ENCODE assay signal across 17 cellular contexts in genomic region chr19:12350890-12351197, GRCh38. TPM values are rescaled to one million over a fixed set of nuclear protein-coding genes. Genes with fewer than 3 reads are reported as not detected.
DNase-seq lines count a peak whose midpoint lies in the region; ATAC-seq, FAIRE-seq and TF ChIP-seq lines count a peak whose summit lies in the region.
"Had no signal": no experiment of that assay in that cellular context is flagged by ENCODE, and none has a peak within 500 bp of the region (broad histone marks: within the 10 kb centered on the region; RNA-seq: fewer than 3 reads in every experiment).

No MANE protein-coding gene starts in this region.

- no peak overlapping the region for H2AK5ac ChIP-seq in mesendoderm (ENCODE audit: low read length)

- no peak for TF ChIP-seq RAD21 in K562 (CRISPR knock-in tag; conservative IDR thresholded peaks at IDR 0.05 in 1 of 2, IDR thresholded peaks at IDR 0.05 in 1 of 2)

- intact Hi-C loops in K562 (cut with micrococcal nuclease) (no loop called here), psoas muscle (cut with DNase I) (no loop called here)

- H2BK120ac ChIP-seq in mesendoderm (ENCODE audit: low read depth, low read length), result no peak overlapping the region

- no peaks in the 10 kb centered on the region for H3K79me1 ChIP-seq in mesendoderm (ENCODE audit: low read length)

- no peak overlapping the region for H4K8ac ChIP-seq in mesendoderm (ENCODE audit: low read depth, low read length)

- in situ Hi-C loops in GM23248 (cut with MboI) (no loop called here), K562 (cut with MboI) (no loop called here)

- H3K27ac ChIP-seq in GM23248, result no peak overlapping the region
- no peak overlapping the region for H3K27ac ChIP-seq in HEK293 (ENCODE audit: extremely low read depth, low read depth, low read length)
- H3K27ac ChIP-seq in K562 (ENCODE audit: extremely low read depth, low read depth, low read length), result no peak overlapping the region
- H3K27ac ChIP-seq in mesendoderm (ENCODE audit: low read depth, low read length), result no peak overlapping the region
- no peak overlapping the region for H3K27ac ChIP-seq in psoas muscle
- H3K27ac ChIP-seq in gastroesophageal sphincter, result no peak overlapping the region
- H3K27ac ChIP-seq: C4-2B had no signal

- no peak for TF ChIP-seq CTCF in HEK293 (tag by site-specific recombination; IDR thresholded peaks at IDR 0.05)
- TF ChIP-seq CTCF in K562 (IDR thresholded peaks at IDR 0.05 in 2 of 3, conservative IDR thresholded peaks at IDR 0.05 in 1 of 3; ENCODE audit: insufficient read depth in 2 of 3, low read depth in 1 of 3, low read length in 3 of 3), result no peak
- no peak for TF ChIP-seq CTCF in psoas muscle (IDR thresholded peaks at IDR 0.05)
- no peak for TF ChIP-seq CTCF in gastroesophageal sphincter (IDR thresholded peaks at IDR 0.05)

- H3K27me3 ChIP-seq in GM23248 (replicated peaks; ENCODE audit: insufficient read depth) (no peaks in the 10 kb centered on the region), K562 (ENCODE audit: control insufficient read depth in 2 of 2, insufficient read depth in 2 of 2, low read length in 2 of 2) (no peaks in the 10 kb centered on the region), mesendoderm (ENCODE audit: insufficient read depth, low read length, poor library complexity) (no peaks in the 10 kb centered on the region), psoas muscle (ENCODE audit: insufficient read depth in 3 of 3, low read length in 2 of 3) (no peaks in the 10 kb centered on the region), gastroesophageal sphincter (no peaks in the 10 kb centered on the region)
- H3K27me3 ChIP-seq: BE2C had no signal

- H3K9me3 ChIP-seq in GM23248 (ENCODE audit: low read depth) (peaks cover 16% of the 10 kb centered on the region), HEK293 (ENCODE audit: control insufficient read depth, insufficient read depth, low read depth, low read length) (no peaks in the 10 kb centered on the region), K562 (replicated peaks; ENCODE audit: control insufficient read depth, insufficient read depth, low read depth, low read length) (peaks cover 30% of the 10 kb centered on the region), psoas muscle (peaks cover 64% of the 10 kb centered on the region), gastroesophageal sphincter (peaks cover 0 to 75% (median 0%) of the 10 kb centered on the region in 3 donors)

- POLR2A ChIA-PET in HEK293 (lab: Yijun Ruan, JAX) (no interaction called here), K562 (lab: Yijun Ruan, JAX) (no interaction called here)

- H4K5ac ChIP-seq in mesendoderm (ENCODE audit: low read length), result no peak overlapping the region

- no peak for TF ChIP-seq POLR2A in K562 (conservative IDR thresholded peaks at IDR 0.05)
- TF ChIP-seq POLR2A in gastroesophageal sphincter (IDR thresholded peaks at IDR 0.05), result no peak

- H3K9ac ChIP-seq in GM23248 (no peak overlapping the region), K562 (ENCODE audit: insufficient read depth in 1 of 2, low read depth in 2 of 2, low read length in 2 of 2) (no peak overlapping the region), mesendoderm (ENCODE audit: low read length) (no peak overlapping the region)

- no peak overlapping the region for H3K4me3 ChIP-seq in GM23248
- H3K4me3 ChIP-seq in HEK293 (ENCODE audit: low read depth, low read length), result no peak overlapping the region
- H3K4me3 ChIP-seq in K562, result no peak overlapping the region
- H3K4me3 ChIP-seq in mesendoderm (ENCODE audit: low read length), result peak overlapping the region; percentile 0
- no peak overlapping the region for H3K4me3 ChIP-seq in psoas muscle
- H3K4me3 ChIP-seq in gastroesophageal sphincter, result no peak overlapping the region

- no peaks in the 10 kb centered on the region for H3K79me2 ChIP-seq in GM23248 (ENCODE audit: insufficient read depth)
- no peaks in the 10 kb centered on the region; the same call in 2 of the 3 replicates for H3K79me2 ChIP-seq in K562 (ENCODE audit: control insufficient read depth, insufficient read depth, low read length)
- no peaks in the 10 kb centered on the region for H3K79me2 ChIP-seq in mesendoderm (ENCODE audit: control insufficient read depth, insufficient read depth, low read length)

- H3K18ac ChIP-seq in mesendoderm (ENCODE audit: low read length), result no peak overlapping the region

- ATAC-seq in K562 (no peak), psoas muscle (no peak), gastroesophageal sphincter (no peak), HG02938 (IDR thresholded peaks at IDR 0.05; ENCODE audit: unreplicated experiment) (no peak)

- no peak overlapping the region for H3K56ac ChIP-seq in mesendoderm (ENCODE audit: low read length)

- H3K4me1 ChIP-seq in GM23248 (ENCODE audit: insufficient read depth), result no peaks in the 10 kb centered on the region
- no peaks in the 10 kb centered on the region for H3K4me1 ChIP-seq in HEK293 (ENCODE audit: control insufficient read depth, insufficient read depth, low read length)
- no peaks in the 10 kb centered on the region for H3K4me1 ChIP-seq in K562 (replicated peaks in 1 of 2; ENCODE audit: control insufficient read depth in 2 of 2, insufficient read depth in 2 of 2, low read length in 2 of 2)
- H3K4me1 ChIP-seq in mesendoderm (ENCODE audit: control insufficient read depth, low read depth, low read length), result no peaks in the 10 kb centered on the region
- no peaks in the 10 kb centered on the region for H3K4me1 ChIP-seq in psoas muscle
- H3K4me1 ChIP-seq in gastroesophageal sphincter, result no peaks in the 10 kb centered on the region
- H3K4me1 ChIP-seq: BE2C had no signal

- H3K9me1 ChIP-seq in K562 (ENCODE audit: control insufficient read depth, insufficient read depth, low read length), result no peaks in the 10 kb centered on the region

- H3F3A ChIP-seq in GM23248 (ENCODE audit: insufficient read depth), result peaks cover 15% of the 10 kb centered on the region; the same call in 1 of the 2 replicates

- CTCF ChIA-PET in HEK293 (lab: Yijun Ruan, JAX) (no interaction called here), K562 (lab: Yijun Ruan, JAX; ENCODE audit: low intra/inter-chr PET ratio) (no interaction called here)

- H2BK5ac ChIP-seq in mesendoderm (ENCODE audit: low read length), result no peak overlapping the region

- 88 to 89% methylated on average over 5 of the region's 5 CpGs for WGBS in GM23248 (ENCODE audit: low coverage in 1 of 2, low lambda C conversion rate in 2 of 2, missing lambda C conversion rate in 2 of 2), 2 experiments
- WGBS in K562 (ENCODE audit: insufficient coverage, low coverage, missing lambda C conversion rate), result 51% methylated on average over 5 of the region's 5 CpGs
- no CpG with 5 or more reads among the region's 5 CpGs for WGBS in mesendoderm (ENCODE audit: extremely low coverage, insufficient coverage, low lambda C conversion rate)
- WGBS in psoas muscle, 3 donors, result 95 to 96% (median 96%) methylated on average over 5 of the region's 5 CpGs
- 93 to 100% methylated on average over 3 to 5 of the region's 5 CpGs for WGBS in gastroesophageal sphincter (ENCODE audit: low coverage in 1 of 2), 2 donors

- H3K9me2 ChIP-seq in GM23248 (ENCODE audit: insufficient read depth), result no peaks in the 10 kb centered on the region

- H3K23ac ChIP-seq in mesendoderm (ENCODE audit: low read length), result no peak overlapping the region

- DNase-seq in GM23248 (peak; percentile 39), K562 (ENCODE audit: extremely low read depth in 1 of 4, low spot score in 3 of 4) (no peak), mesendoderm (no peak), psoas muscle (no peak)
- DNase-seq: BE2C; CD4-positive, alpha-beta memory T cell; DND-41; GDM1; HCEC 1CT; KBM-7 had no signal

- BruUV-seq in K562 (replicated peaks; lab: Mats Ljungman, UMichigan), result no TSS peak

- FAIRE-seq in K562 (lab: Jason Lieb, UNC), result no peak
- FAIRE-seq: A204.1, GM12892 had no signal

- no peak for TF ChIP-seq EP300 in K562 (IDR thresholded peaks at IDR 0.05; ENCODE audit: low read length)
- no peak for TF ChIP-seq EP300 in gastroesophageal sphincter (IDR thresholded peaks at IDR 0.05)

- H4K20me1 ChIP-seq in GM23248 (ENCODE audit: insufficient read depth) (no peaks in the 10 kb centered on the region), K562 (replicated peaks; ENCODE audit: control insufficient read depth, insufficient read depth, low read length) (no peaks in the 10 kb centered on the region)

- no peak overlapping the region for H2BK15ac ChIP-seq in mesendoderm (replicated peaks; ENCODE audit: low read depth)

- no peak overlapping the region for H3K4ac ChIP-seq in mesendoderm (ENCODE audit: low read depth, low read length)

- H3K36me3 ChIP-seq in GM23248 (ENCODE audit: low read depth) (peaks cover 45% of the 10 kb centered on the region), HEK293 (ENCODE audit: control insufficient read depth in 2 of 2, insufficient read depth in 1 of 2, low read length in 2 of 2) (peaks cover 0 to 15% of the 10 kb centered on the region in 2 experiments; a peak in 1 of 3 replicates), K562 (ENCODE audit: control insufficient read depth, insufficient read depth, low read length) (peaks cover 21% of the 10 kb centered on the region), mesendoderm (ENCODE audit: control insufficient read depth, insufficient read depth, low read length) (peaks cover 2% of the 10 kb centered on the region), psoas muscle (ENCODE audit: insufficient read depth in 1 of 2, low read depth in 1 of 2) (peaks cover 17 to 30% of the 10 kb centered on the region in 2 donors), gastroesophageal sphincter (peaks cover 6 to 36% of the 10 kb centered on the region in 2 donors)
- H3K36me3 ChIP-seq: BE2C had no signal

- H2AFZ ChIP-seq in GM23248 (no peak overlapping the region), K562 (ENCODE audit: low read depth, low read length) (no peak overlapping the region)

- H3K4me2 ChIP-seq in GM23248 (ENCODE audit: unreplicated experiment), result no peak overlapping the region
- H3K4me2 ChIP-seq in K562 (ENCODE audit: insufficient read depth, low read length), result no peak overlapping the region
- no peak overlapping the region for H3K4me2 ChIP-seq in mesendoderm (ENCODE audit: low read length)

RNA-seq across cellular contexts. Expression of gene ZNF442, which starts 14.6 kb away (rescaled TPM):
- total RNA-seq in GM23248 (2014; rRNA removed; shearing (Covaris generic)), result 2.1 and 3.6 TPM in 2 replicates
- 0.71 and 1.3 TPM in 2 replicates for polyA plus RNA-seq in GM23248 (2016; fragmentation: Nextera tagmentation; extraction: Ambion mirVana)
- 5.8 and 20.6 TPM in 2 replicates for total RNA-seq in K562 (2011; cell fraction: chromatin; rRNA removed; ENCODE audit: low replicate concordance)
- 5.2 and 6.2 TPM in 2 replicates for total RNA-seq in K562 (2011; cell fraction: nucleolus; rRNA removed)
- total RNA-seq in K562 (2011; cell fraction: nucleoplasm; rRNA removed), result 5.9 and 6.8 TPM in 2 replicates
- 3.9 and 5.2 TPM in 2 replicates for total RNA-seq in K562 (2014; rRNA removed)
- 7.0 and 7.1 TPM in 2 replicates for total RNA-seq in K562 (2014; rRNA removed; fragmentation: Illumina TruSeq; extraction: Trizol)
- 4.9 and 5.5 TPM in 2 replicates for total RNA-seq in K562 (2015; rRNA removed; fragmentation: Illumina TruSeq; extraction: Trizol)
- total RNA-seq in K562 (2021), result 3.4 and 4.1 TPM in 2 replicates
- 4.7 and 5.2 TPM in 2 replicates for polyA plus RNA-seq in K562 (2011; rRNA removed)
- polyA plus RNA-seq in K562 (2011; cell fraction: cytosol; rRNA removed), result 0.39 and 1.4 TPM in 2 replicates
- 2.8 and 3.0 TPM in 2 replicates for polyA plus RNA-seq in K562 (2011; cell fraction: nucleus; rRNA removed)
- polyA plus RNA-seq in K562 (2012), result 1.8 and 3.4 TPM in 2 replicates
- 2.5 TPM in 2 replicates for polyA plus RNA-seq in K562 (2014; fragmentation: Illumina TruSeq; extraction: Trizol)
- polyA plus RNA-seq in K562 (2014; fragmentation: Nextera tagmentation; extraction: Ambion mirVana), result 1 to 10 TPM; 3.1 to 5.5 TPM
- polyA plus RNA-seq in K562 (2014; rRNA removed), result 1.7 and 2.6 TPM in 2 replicates
- 10.8 and 16.2 TPM in 2 replicates for polyA minus RNA-seq in K562 (2011; rRNA and poly(A)+ RNA removed)
- polyA minus RNA-seq in K562 (2011; cell fraction: cytosol; rRNA and poly(A)+ RNA removed), result 1.8 and 4.4 TPM in 2 replicates
- polyA minus RNA-seq in K562 (2011; cell fraction: nucleus; rRNA and poly(A)+ RNA removed), result 1.2 and 3.6 TPM in 2 replicates
- 0.46 TPM for polyA plus RNA-seq in mesendoderm (2013, experiment 1 of 2)
- polyA plus RNA-seq in mesendoderm (2013, experiment 2 of 2), result 0.43 TPM
- total RNA-seq in psoas muscle, result 1 to 10 TPM in 3 of 4 donors, under 1 TPM in 1; 0.66 to 2.2 (median 1.3) TPM
- polyA plus RNA-seq in psoas muscle, result under 1 TPM; 0.13 to 0.56 (median 0.27) TPM
- total RNA-seq in gastroesophageal sphincter, result 1 to 10 TPM; 2.3 to 6.7 (median 4.8) TPM

RNA-seq across cellular contexts. Expression of gene ZNF563, which starts 17.4 kb away (rescaled TPM):
- 1.8 and 16.4 TPM in 2 replicates for total RNA-seq in GM23248 (2014; rRNA removed; shearing (Covaris generic))
- polyA plus RNA-seq in GM23248 (2016; fragmentation: Nextera tagmentation; extraction: Ambion mirVana) (2.6 and 2.8 TPM in 2 replicates), K562 (2011; rRNA removed) (0.57 and 0.67 TPM in 2 replicates), K562 (2014; fragmentation: Illumina TruSeq; extraction: Trizol) (1.1 and 1.3 TPM in 2 replicates), K562 (2014; fragmentation: Nextera tagmentation; extraction: Ambion mirVana) (under 1 TPM; 0.37 to 0.74 TPM), K562 (2014; rRNA removed) (1.00 and 2.9 TPM in 2 replicates), psoas muscle (1 to 10 TPM in 2 of 3 donors, under 1 TPM in 1; 0.90 to 7.6 (median 1.2) TPM)
- total RNA-seq in K562 (2011; cell fraction: chromatin; rRNA removed; ENCODE audit: low replicate concordance), result 1.1 and 1.6 TPM in 2 replicates
- total RNA-seq in K562 (2011; cell fraction: nucleolus; rRNA removed), result 0.50 and 0.92 TPM in 2 replicates
- total RNA-seq in K562 (2011; cell fraction: nucleoplasm; rRNA removed), result 0.31 and 0.66 TPM in 2 replicates
- total RNA-seq in K562 (2014; rRNA removed) (0.73 and 0.98 TPM in 2 replicates), K562 (2014; rRNA removed; fragmentation: Illumina TruSeq; extraction: Trizol) (1.2 and 1.3 TPM in 2 replicates), K562 (2015; rRNA removed; fragmentation: Illumina TruSeq; extraction: Trizol) (1.6 and 1.7 TPM in 2 replicates), K562 (2021) (0.69 and 1.5 TPM in 2 replicates), psoas muscle (1 to 10 TPM in 3 of 4 donors, under 1 TPM in 1; 0.84 to 2.5 (median 1.7) TPM), gastroesophageal sphincter (1 to 10 TPM; 1.6 to 7.6 (median 5.5) TPM)
- polyA plus RNA-seq in K562 (2011; cell fraction: cytosol; rRNA removed), result 0.15 and 0.34 TPM in 2 replicates
- 0.23 and 0.34 TPM in 2 replicates for polyA plus RNA-seq in K562 (2011; cell fraction: nucleus; rRNA removed)
- polyA plus RNA-seq in K562 (2012), result 1.3 TPM in 2 replicates
- 1.0 and 1.3 TPM in 2 replicates for polyA minus RNA-seq in K562 (2011; rRNA and poly(A)+ RNA removed)
- not detected in 2 replicates for polyA minus RNA-seq in K562 (2011; cell fraction: cytosol; rRNA and poly(A)+ RNA removed)
- polyA minus RNA-seq in K562 (2011; cell fraction: nucleus; rRNA and poly(A)+ RNA removed), result 0.54 and 1.3 TPM in 2 replicates
- polyA plus RNA-seq in mesendoderm (2013, experiment 1 of 2), result 1.0 TPM
- polyA plus RNA-seq in mesendoderm (2013, experiment 2 of 2), result 0.91 TPM
- total RNA-seq: HT1080 had no signal

RNA-seq across cellular contexts. Expression of gene ZNF799, which starts 50.2 kb away (rescaled TPM):
- total RNA-seq in GM23248 (2014; rRNA removed; shearing (Covaris generic)), result 1.8 and 2.5 TPM in 2 replicates
- polyA plus RNA-seq in GM23248 (2016; fragmentation: Nextera tagmentation; extraction: Ambion mirVana) (1.8 and 2.2 TPM in 2 replicates), K562 (2011; rRNA removed) (3.4 and 4.5 TPM in 2 replicates), K562 (2014; fragmentation: Illumina TruSeq; extraction: Trizol) (2.7 and 3.1 TPM in 2 replicates), K562 (2014; fragmentation: Nextera tagmentation; extraction: Ambion mirVana) (1 to 10 TPM in 1 of 2 experiments, under 1 TPM in 1; 0.63 to 2.2 TPM), K562 (2014; rRNA removed) (1.6 and 2.1 TPM in 2 replicates), psoas muscle (1 to 10 TPM; 1.7 to 3.4 (median 2.3) TPM)
- total RNA-seq in K562 (2011; cell fraction: chromatin; rRNA removed; ENCODE audit: low replicate concordance), result 5.8 and 13.9 TPM in 2 replicates
- total RNA-seq in K562 (2011; cell fraction: nucleolus; rRNA removed), result 4.0 and 5.3 TPM in 2 replicates
- 7.4 and 10.2 TPM in 2 replicates for total RNA-seq in K562 (2011; cell fraction: nucleoplasm; rRNA removed)
- total RNA-seq in K562 (2014; rRNA removed) (2.7 and 3.2 TPM in 2 replicates), K562 (2014; rRNA removed; fragmentation: Illumina TruSeq; extraction: Trizol) (4.6 TPM in 2 replicates), K562 (2015; rRNA removed; fragmentation: Illumina TruSeq; extraction: Trizol) (4.5 and 5.5 TPM in 2 replicates), K562 (2021) (2.9 and 3.6 TPM in 2 replicates), psoas muscle (1 to 10 TPM; 1.9 TPM), gastroesophageal sphincter (1 to 10 TPM; 3.9 to 7.8 (median 4.7) TPM)
- 0.63 and 1.3 TPM in 2 replicates for polyA plus RNA-seq in K562 (2011; cell fraction: cytosol; rRNA removed)
- 2.8 and 3.9 TPM in 2 replicates for polyA plus RNA-seq in K562 (2011; cell fraction: nucleus; rRNA removed)
- 2.2 and 3.1 TPM in 2 replicates for polyA plus RNA-seq in K562 (2012)
- polyA minus RNA-seq in K562 (2011; rRNA and poly(A)+ RNA removed), result 6.7 and 7.9 TPM in 2 replicates
- 1.3 and 2.5 TPM in 2 replicates for polyA minus RNA-seq in K562 (2011; cell fraction: cytosol; rRNA and poly(A)+ RNA removed)
- 3.4 and 6.8 TPM in 2 replicates for polyA minus RNA-seq in K562 (2011; cell fraction: nucleus; rRNA and poly(A)+ RNA removed)
- 1.4 TPM for polyA plus RNA-seq in mesendoderm (2013, experiment 1 of 2)
- 1.3 TPM for polyA plus RNA-seq in mesendoderm (2013, experiment 2 of 2)

RNA-seq across cellular contexts. Expression of gene ZNF44, which starts 56.2 kb away (rescaled TPM):
- 5.5 and 6.1 TPM in 2 replicates for total RNA-seq in GM23248 (2014; rRNA removed; shearing (Covaris generic))
- polyA plus RNA-seq in GM23248 (2016; fragmentation: Nextera tagmentation; extraction: Ambion mirVana), result 6.4 and 7.2 TPM in 2 replicates
- 5.5 and 19.4 TPM in 2 replicates for total RNA-seq in K562 (2011; cell fraction: chromatin; rRNA removed; ENCODE audit: low replicate concordance)
- total RNA-seq in K562 (2011; cell fraction: nucleolus; rRNA removed), result 3.3 and 4.5 TPM in 2 replicates
- total RNA-seq in K562 (2011; cell fraction: nucleoplasm; rRNA removed), result 7.4 and 7.6 TPM in 2 replicates
- 2.6 and 3.2 TPM in 2 replicates for total RNA-seq in K562 (2014; rRNA removed)
- 8.3 TPM in 2 replicates for total RNA-seq in K562 (2014; rRNA removed; fragmentation: Illumina TruSeq; extraction: Trizol)
- 7.7 and 8.2 TPM in 2 replicates for total RNA-seq in K562 (2015; rRNA removed; fragmentation: Illumina TruSeq; extraction: Trizol)
- 3.2 and 3.9 TPM in 2 replicates for total RNA-seq in K562 (2021)
- polyA plus RNA-seq in K562 (2011; rRNA removed), result 2.7 and 4.4 TPM in 2 replicates
- 0.54 and 1.2 TPM in 2 replicates for polyA plus RNA-seq in K562 (2011; cell fraction: cytosol; rRNA removed)
- polyA plus RNA-seq in K562 (2011; cell fraction: nucleus; rRNA removed), result 2.3 and 2.4 TPM in 2 replicates
- 4.7 and 6.8 TPM in 2 replicates for polyA plus RNA-seq in K562 (2012)
- 5.3 and 5.5 TPM in 2 replicates for polyA plus RNA-seq in K562 (2014; fragmentation: Illumina TruSeq; extraction: Trizol)
- 1 to 10 TPM; 2.7 to 5.7 TPM for polyA plus RNA-seq in K562 (2014; fragmentation: Nextera tagmentation; extraction: Ambion mirVana)
- polyA plus RNA-seq in K562 (2014; rRNA removed), result 3.9 and 4.4 TPM in 2 replicates
- 3.5 and 4.9 TPM in 2 replicates for polyA minus RNA-seq in K562 (2011; rRNA and poly(A)+ RNA removed)
- 0.55 and 1.0 TPM in 2 replicates for polyA minus RNA-seq in K562 (2011; cell fraction: cytosol; rRNA and poly(A)+ RNA removed)
- 0.94 and 3.1 TPM in 2 replicates for polyA minus RNA-seq in K562 (2011; cell fraction: nucleus; rRNA and poly(A)+ RNA removed)
- 2.3 TPM for polyA plus RNA-seq in mesendoderm (2013, experiment 1 of 2)
- 2.3 TPM for polyA plus RNA-seq in mesendoderm (2013, experiment 2 of 2)
- total RNA-seq in psoas muscle, result 1 to 10 TPM; 2.9 to 8.3 (median 6.0) TPM
- polyA plus RNA-seq in psoas muscle, result 1 to 10 TPM; 2.6 to 8.5 (median 5.5) TPM
- total RNA-seq in gastroesophageal sphincter, result 10 to 100 TPM; 10.1 to 14.6 (median 11.3) TPM
